23 cellular contexts compared by ENCODE assay signal in the genomic region with DNA sequence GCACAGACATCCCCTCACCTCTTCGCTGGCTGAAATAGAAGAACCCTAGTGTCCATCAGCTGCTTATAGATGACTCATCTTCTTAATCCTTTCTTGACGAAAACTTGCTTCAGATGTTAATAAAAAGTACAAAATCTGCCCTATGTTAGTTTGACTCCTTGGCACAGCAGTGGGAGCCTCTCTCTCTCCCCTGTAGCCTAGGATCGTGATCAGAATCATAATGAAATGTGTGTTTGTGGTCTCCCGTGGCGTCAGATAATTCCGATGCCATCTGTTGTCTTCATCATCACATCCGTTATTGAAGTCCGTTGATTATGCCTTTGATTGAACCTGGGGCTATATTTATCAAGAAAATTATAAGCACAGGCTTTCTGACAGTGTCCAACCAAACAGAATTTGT.
DNase-seq lines count a peak whose midpoint lies in the region; ATAC-seq, FAIRE-seq and TF ChIP-seq lines count a peak whose summit lies in the region.
"Had no signal": no experiment of that assay in that cellular context is flagged by ENCODE, and none has a peak within 500 bp of the region (broad histone marks: within the 10 kb centered on the region; RNA-seq: fewer than 3 reads in every experiment).

No MANE protein-coding gene starts in this region.

- POLR2A ChIA-PET in K562 (lab: Yijun Ruan, JAX), result interaction anchor here (3.5 kb wide), 1 partner anchor 15 kb away, joined by 12 read pairs; no protein-coding TSS in a partner anchor
- POLR2A ChIA-PET in OCI-LY7 (lab: Charles Lee), result no interaction called here

- H3K4me3 ChIP-seq in K562 (no peak overlapping the region), SJCRH30 (no peak overlapping the region), OCI-LY7 (ENCODE audit: low read depth, low read length, poor library complexity, severe bottlenecking) (no peak overlapping the region)

- CTCF ChIA-PET in K562 (lab: Yijun Ruan, JAX; ENCODE audit: low intra/inter-chr PET ratio), result no interaction called here
- CTCF ChIA-PET in OCI-LY7 (lab: Charles Lee; ENCODE audit: unreplicated experiment), result no interaction called here

- TF ChIP-seq RAD21 in K562 (CRISPR knock-in tag; conservative IDR thresholded peaks at IDR 0.05 in 1 of 2, IDR thresholded peaks at IDR 0.05 in 1 of 2), result no peak

- no peaks in the 10 kb centered on the region for H3K9me2 ChIP-seq in OCI-LY7 (ENCODE audit: insufficient read depth, low read length)

- no peak for ATAC-seq in K562
- ATAC-seq: HCT116, HepG2 had no signal

- H3K27me3 ChIP-seq in K562 (ENCODE audit: control insufficient read depth in 2 of 2, insufficient read depth in 2 of 2, low read length in 2 of 2) (no peaks in the 10 kb centered on the region), SJCRH30 (no peaks in the 10 kb centered on the region)
- H3K27me3 ChIP-seq: BE2C had no signal

- H3K4me2 ChIP-seq in K562 (ENCODE audit: insufficient read depth, low read length) (no peak overlapping the region), OCI-LY7 (ENCODE audit: low read length) (no peak overlapping the region)

- DNase-seq in NCI-H82 (lab: John Stamatoyannopoulos, UW) (peak; percentile 50), NCI-H82 treated with DMSO at 0.1 percent for 48 hours (lab: John Stamatoyannopoulos, UW; ENCODE audit: unreplicated experiment) (no peak), LHCN-M2 (ENCODE audit: low read depth) (peak; percentile 20), K562 (ENCODE audit: extremely low read depth in 1 of 4, low spot score in 3 of 4) (no peak), erythroblast (lab: John Stamatoyannopoulos, UW) (no peak), SJCRH30 (no peak), OCI-LY7 (ENCODE audit: low spot score) (no peak)
- DNase-seq: BE2C; CD4-positive, CD25-positive, alpha-beta regulatory T cell; DND-41; GOT3; KBM-7; NCI-H1105; NCI-H187 treated with DMSO at 0.1 percent for 48 hours; NCI-H2107; NCI-H345 had no signal

- peak overlapping the region; percentile 58 for H2AFZ ChIP-seq in K562 (ENCODE audit: low read depth, low read length)
- no peak overlapping the region for H2AFZ ChIP-seq in OCI-LY7 (ENCODE audit: low read length)

- no peaks in the 10 kb centered on the region for H3K9me3 ChIP-seq in K562 (replicated peaks; ENCODE audit: control insufficient read depth, insufficient read depth, low read depth, low read length)
- no peaks in the 10 kb centered on the region for H3K9me3 ChIP-seq in SJCRH30 (replicated peaks)
- no peaks in the 10 kb centered on the region for H3K9me3 ChIP-seq in OCI-LY7 (ENCODE audit: low read length)
- H3K9me3 ChIP-seq: BE2C had no signal

- TF ChIP-seq POLR2A in K562 (conservative IDR thresholded peaks at IDR 0.05) (no peak), erythroblast (IDR thresholded peaks at IDR 0.05; ENCODE audit: low read length) (no peak)

- H3K79me2 ChIP-seq in K562 (ENCODE audit: control insufficient read depth, insufficient read depth, low read length) (no peaks in the 10 kb centered on the region), OCI-LY7 (ENCODE audit: insufficient read depth, low read depth, low read length) (no peaks in the 10 kb centered on the region)

- WGBS in K562 (ENCODE audit: insufficient coverage, low coverage, missing lambda C conversion rate), result 40% methylated on average over 8 of the region's 8 CpGs

- no peak overlapping the region for H3K9ac ChIP-seq in K562 (ENCODE audit: insufficient read depth in 1 of 2, low read depth in 2 of 2, low read length in 2 of 2)

- peaks cover 7 to 17% of the 10 kb centered on the region in 2 experiments; a peak in 4 of 5 replicates for H3K4me1 ChIP-seq in K562 (replicated peaks in 1 of 2; ENCODE audit: control insufficient read depth in 2 of 2, insufficient read depth in 2 of 2, low read length in 2 of 2)
- H3K4me1 ChIP-seq in SJCRH30, result no peaks in the 10 kb centered on the region
- H3K4me1 ChIP-seq in OCI-LY7 (ENCODE audit: insufficient read depth, low read length, poor library complexity, severe bottlenecking), result no peaks in the 10 kb centered on the region
- H3K4me1 ChIP-seq: BE2C had no signal

- no peaks in the 10 kb centered on the region for H3K9me1 ChIP-seq in K562 (ENCODE audit: control insufficient read depth, insufficient read depth, low read length)

- BruUV-seq in K562 (replicated peaks; lab: Mats Ljungman, UMichigan) (no TSS peak), OCI-LY7 (replicated peaks; lab: Mats Ljungman, UMichigan) (no TSS peak)

- no peak for FAIRE-seq in K562 (lab: Jason Lieb, UNC)
- FAIRE-seq: A204.1, GM12891, HepG2, RCC 7860 had no signal

- in situ Hi-C loops in K562 (cut with MboI), result no loop called here

- TF ChIP-seq CTCF in K562 (IDR thresholded peaks at IDR 0.05 in 2 of 3, conservative IDR thresholded peaks at IDR 0.05 in 1 of 3; ENCODE audit: insufficient read depth in 2 of 3, low read depth in 1 of 3, low read length in 3 of 3) (no peak), OCI-LY7 (conservative IDR thresholded peaks at IDR 0.05; ENCODE audit: low read length) (no peak)

- no peak for TF ChIP-seq EP300 in K562 (IDR thresholded peaks at IDR 0.05; ENCODE audit: low read length)

- H4K20me1 ChIP-seq in K562 (replicated peaks; ENCODE audit: control insufficient read depth, insufficient read depth, low read length), result no peaks in the 10 kb centered on the region
- H4K20me1 ChIP-seq in OCI-LY7 (ENCODE audit: insufficient read depth, low read length), result no peaks in the 10 kb centered on the region

- intact Hi-C loops in K562 (cut with micrococcal nuclease), result loop anchor here (5.0 kb wide), 1 partner anchor 65 kb away; no protein-coding TSS in a partner anchor
- intact Hi-C loops in OCI-LY7 (cut with micrococcal nuclease; ENCODE audit: unreplicated experiment), result no loop called here

- no peak overlapping the region for H3K27ac ChIP-seq in K562 (ENCODE audit: extremely low read depth, low read depth, low read length)
- H3K27ac ChIP-seq in temporal lobe (ENCODE audit: low read depth, low read length), result peak overlapping the region; percentile 13
- no peak overlapping the region for H3K27ac ChIP-seq in SJCRH30
- no peak overlapping the region for H3K27ac ChIP-seq in OCI-LY7 (ENCODE audit: low read depth, low read length, poor library complexity, severe bottlenecking)
- H3K27ac ChIP-seq: HL-60 had no signal

- H3K36me3 ChIP-seq in K562 (ENCODE audit: control insufficient read depth, insufficient read depth, low read length) (no peaks in the 10 kb centered on the region), SJCRH30 (peaks cover 3% of the 10 kb centered on the region), OCI-LY7 (ENCODE audit: insufficient read depth, low read length) (no peaks in the 10 kb centered on the region)
- H3K36me3 ChIP-seq: BE2C had no signal

TF ChIP-seq in K562, 482 proteins besides CTCF, POLR2A, EP300 and RAD21:
- TF ChIP-seq ATF3 (IDR thresholded peaks at IDR 0.05) (peak; percentile 42; the same call in 1 of the 2 replicates), ATF3 (CRISPR knock-in tag; conservative IDR thresholded peaks at IDR 0.05) (no peak)
- TF ChIP-seq, protein P1, sequence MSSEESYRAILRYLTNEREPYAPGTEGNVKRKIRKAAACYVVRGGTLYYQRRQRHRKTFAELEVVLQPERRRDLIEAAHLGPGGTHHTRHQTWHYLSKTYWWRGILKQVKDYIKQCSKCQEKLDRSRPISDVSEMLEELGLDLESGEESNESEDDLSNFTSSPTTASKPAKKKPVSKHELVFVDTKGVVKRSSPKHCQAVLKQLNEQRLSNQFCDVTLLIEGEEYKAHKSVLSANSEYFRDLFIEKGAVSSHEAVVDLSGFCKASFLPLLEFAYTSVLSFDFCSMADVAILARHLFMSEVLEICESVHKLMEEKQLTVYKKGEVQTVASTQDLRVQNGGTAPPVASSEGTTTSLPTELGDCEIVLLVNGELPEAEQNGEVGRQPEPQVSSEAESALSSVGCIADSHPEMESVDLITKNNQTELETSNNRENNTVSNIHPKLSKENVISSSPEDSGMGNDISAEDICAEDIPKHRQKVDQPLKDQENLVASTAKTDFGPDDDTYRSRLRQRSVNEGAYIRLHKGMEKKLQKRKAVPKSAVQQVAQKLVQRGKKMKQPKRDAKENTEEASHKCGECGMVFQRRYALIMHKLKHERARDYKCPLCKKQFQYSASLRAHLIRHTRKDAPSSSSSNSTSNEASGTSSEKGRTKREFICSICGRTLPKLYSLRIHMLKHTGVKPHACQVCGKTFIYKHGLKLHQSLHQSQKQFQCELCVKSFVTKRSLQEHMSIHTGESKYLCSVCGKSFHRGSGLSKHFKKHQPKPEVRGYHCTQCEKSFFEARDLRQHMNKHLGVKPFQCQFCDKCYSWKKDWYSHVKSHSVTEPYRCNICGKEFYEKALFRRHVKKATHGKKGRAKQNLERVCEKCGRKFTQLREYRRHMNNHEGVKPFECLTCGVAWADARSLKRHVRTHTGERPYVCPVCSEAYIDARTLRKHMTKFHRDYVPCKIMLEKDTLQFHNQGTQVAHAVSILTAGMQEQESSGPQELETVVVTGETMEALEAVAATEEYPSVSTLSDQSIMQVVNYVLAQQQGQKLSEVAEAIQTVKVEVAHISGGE (CRISPR knock-in tag; IDR thresholded peaks at IDR 0.05), result no peak

Comparison
In these comparisons a context has a peak if more than half of its experiments do, and no peak if none do; other contexts are left out.
1. DNase-seq: peak in NCI-H82 (single experiment) and LHCN-M2 (single experiment); none in NCI-H82 treated with DMSO at 0.1 percent for 48 hours (single experiment), K562 (0 of 4), erythroblast (0 of 2), SJCRH30 (0 of 2) and OCI-LY7 (single experiment).